Comparison of ENCODE assay signal across 2 cellular contexts in the genomic region with DNA sequence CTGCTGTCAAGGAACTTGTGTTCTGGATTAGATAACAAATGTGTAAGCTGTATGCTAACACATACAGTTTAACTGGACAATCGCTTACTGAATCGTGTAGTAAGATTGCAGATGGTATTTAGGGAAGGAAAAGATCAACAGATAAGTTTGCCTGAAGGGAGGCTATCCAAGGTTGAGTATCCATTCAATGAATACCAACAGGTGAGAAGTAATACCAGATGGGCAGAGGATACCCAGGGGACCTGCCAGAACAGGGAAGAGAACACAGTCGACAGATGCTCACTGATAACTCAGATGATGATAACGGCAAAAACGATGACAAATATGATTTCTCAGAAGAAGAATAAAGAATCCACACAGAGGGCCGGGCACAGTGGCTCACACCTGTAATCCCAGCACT.
TF ChIP-seq lines count a peak whose summit lies in the region.

No MANE protein-coding gene starts in this region.

TF ChIP-seq in SK-N-SH, 30 proteins besides CTCF, POLR2A, EP300 and RAD21 (continued from another document):
- TF ChIP-seq, protein P1, sequence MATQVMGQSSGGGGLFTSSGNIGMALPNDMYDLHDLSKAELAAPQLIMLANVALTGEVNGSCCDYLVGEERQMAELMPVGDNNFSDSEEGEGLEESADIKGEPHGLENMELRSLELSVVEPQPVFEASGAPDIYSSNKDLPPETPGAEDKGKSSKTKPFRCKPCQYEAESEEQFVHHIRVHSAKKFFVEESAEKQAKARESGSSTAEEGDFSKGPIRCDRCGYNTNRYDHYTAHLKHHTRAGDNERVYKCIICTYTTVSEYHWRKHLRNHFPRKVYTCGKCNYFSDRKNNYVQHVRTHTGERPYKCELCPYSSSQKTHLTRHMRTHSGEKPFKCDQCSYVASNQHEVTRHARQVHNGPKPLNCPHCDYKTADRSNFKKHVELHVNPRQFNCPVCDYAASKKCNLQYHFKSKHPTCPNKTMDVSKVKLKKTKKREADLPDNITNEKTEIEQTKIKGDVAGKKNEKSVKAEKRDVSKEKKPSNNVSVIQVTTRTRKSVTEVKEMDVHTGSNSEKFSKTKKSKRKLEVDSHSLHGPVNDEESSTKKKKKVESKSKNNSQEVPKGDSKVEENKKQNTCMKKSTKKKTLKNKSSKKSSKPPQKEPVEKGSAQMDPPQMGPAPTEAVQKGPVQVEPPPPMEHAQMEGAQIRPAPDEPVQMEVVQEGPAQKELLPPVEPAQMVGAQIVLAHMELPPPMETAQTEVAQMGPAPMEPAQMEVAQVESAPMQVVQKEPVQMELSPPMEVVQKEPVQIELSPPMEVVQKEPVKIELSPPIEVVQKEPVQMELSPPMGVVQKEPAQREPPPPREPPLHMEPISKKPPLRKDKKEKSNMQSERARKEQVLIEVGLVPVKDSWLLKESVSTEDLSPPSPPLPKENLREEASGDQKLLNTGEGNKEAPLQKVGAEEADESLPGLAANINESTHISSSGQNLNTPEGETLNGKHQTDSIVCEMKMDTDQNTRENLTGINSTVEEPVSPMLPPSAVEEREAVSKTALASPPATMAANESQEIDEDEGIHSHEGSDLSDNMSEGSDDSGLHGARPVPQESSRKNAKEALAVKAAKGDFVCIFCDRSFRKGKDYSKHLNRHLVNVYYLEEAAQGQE (IDR thresholded peaks at IDR 0.05; ENCODE audit: low read depth, low read length), result no peak
- TF ChIP-seq EZH2phosphoT487 (IDR thresholded peaks at IDR 0.05; ENCODE audit: borderline replicate concordance, low read depth) (no peak), SIN3A (IDR thresholded peaks at IDR 0.05; ENCODE audit: borderline replicate concordance, low read depth, low read length) (no peak), YY1 (IDR thresholded peaks at IDR 0.05; ENCODE audit: low read depth) (no peak), MXI1 (IDR thresholded peaks at IDR 0.05; ENCODE audit: low read depth, low read length) (no peak), FOXJ3 (CRISPR knock-in tag; IDR thresholded peaks at IDR 0.05) (no peak), TEAD4 (IDR thresholded peaks at IDR 0.05; ENCODE audit: borderline replicate concordance, insufficient read depth) (no peak), MAX (IDR thresholded peaks at IDR 0.05; ENCODE audit: low read depth) (no peak), CHD2 (IDR thresholded peaks at IDR 0.05; ENCODE audit: low read length, partially characterized antibody) (no peak), RFX5 (IDR thresholded peaks at IDR 0.05; ENCODE audit: low read length) (no peak), RCOR1 (IDR thresholded peaks at IDR 0.05; ENCODE audit: low read length) (no peak)

TF ChIP-seq in SK-N-SH treated with all-trans-retinoic acid at 6 μM for 48 hours, 23 proteins besides CTCF, POLR2A, EP300 and RAD21 (continued from another document):
- TF ChIP-seq TSHZ2 (CRISPR knock-in tag; IDR thresholded peaks at IDR 0.05) (no peak), GLIS3 (CRISPR knock-in tag; IDR thresholded peaks at IDR 0.05) (no peak), POU6F1 (CRISPR knock-in tag; IDR thresholded peaks at IDR 0.05; ENCODE audit: borderline replicate concordance, low read depth) (no peak), ESRRG (CRISPR knock-in tag; IDR thresholded peaks at IDR 0.05) (no peak), ZNF8 (CRISPR knock-in tag; IDR thresholded peaks at IDR 0.05) (no peak), TCF4 (CRISPR knock-in tag; IDR thresholded peaks at IDR 0.05; ENCODE audit: borderline replicate concordance) (no peak), ZFP3 (CRISPR knock-in tag; IDR thresholded peaks at IDR 0.05) (no peak)
TF ChIP-seq in SK-N-SH treated with all-trans-retinoic acid at 6 μM for 48 hours: peak in this region for 0.
